8 cellular contexts compared by ENCODE assay signal in genomic region chr6:149834513-149835481, GRCh38. TPM values are rescaled to one million over a fixed set of nuclear protein-coding genes. Genes with fewer than 3 reads are reported as not detected.
DNase-seq lines count a peak whose midpoint lies in the region; ATAC-seq and FAIRE-seq lines count a peak whose summit lies in the region.

No MANE protein-coding gene starts in this region.

- FAIRE-seq in endometrium (lab: Jason Lieb, UNC) = peak; percentile 82

- H3K4me1 Mint-ChIP-seq in stimulated activated naive B cell treated with anti-CD40 and anti-IgM and Interleukin-4, amounts not matched to agents 10 μg/mL and 1 μg/mL and 100 μg/mL, for 72 hours = no peaks in the 10 kb centered on the region

- H3K27me3 Mint-ChIP-seq in stimulated activated naive B cell treated with anti-CD40 and anti-IgM and Interleukin-4, amounts not matched to agents 10 μg/mL and 1 μg/mL and 100 μg/mL, for 72 hours = peaks cover 4 to 11% of the 10 kb centered on the region in 2 donors

- peak; percentile 57 for DNase-seq in AG08395 (ENCODE audit: low spot score)
- peak; percentile 34 for DNase-seq in GM19238 (ENCODE audit: insufficient read length, low spot score)
- peak; percentile 6 for DNase-seq in NCI-H82 treated with DMSO at 0.1 percent for 48 hours (lab: John Stamatoyannopoulos, UW; ENCODE audit: unreplicated experiment)
- peak; percentile 15 to 72 (median 51) for DNase-seq in activated CD8-positive, alpha-beta memory T cell treated with anti-CD3 and anti-CD28 coated beads for 48 hours (ENCODE audit: low read depth in 2 of 3, low spot score in 2 of 3)
- peak; percentile 84 for DNase-seq in myocyte (ENCODE audit: low read depth)
- DNase-seq in stimulated activated naive B cell treated with anti-CD40 and anti-IgM and Interleukin-4, amounts not matched to agents 10 μg/mL and 1 μg/mL and 100 μg/mL, for 72 hours = peak; percentile 42

- ATAC-seq in stimulated activated naive B cell treated with anti-CD40 and anti-IgM and Interleukin-4, amounts not matched to agents 10 μg/mL and 1 μg/mL and 100 μg/mL, for 72 hours (replicated peaks) = peak; percentile 53 to 55
- ATAC-seq in GM18498 (IDR thresholded peaks at IDR 0.05; ENCODE audit: unreplicated experiment) = no peak

- H3K9me3 Mint-ChIP-seq in stimulated activated naive B cell treated with anti-CD40 and anti-IgM and Interleukin-4, amounts not matched to agents 10 μg/mL and 1 μg/mL and 100 μg/mL, for 72 hours = no peaks in the 10 kb centered on the region

- H3K36me3 Mint-ChIP-seq in stimulated activated naive B cell treated with anti-CD40 and anti-IgM and Interleukin-4, amounts not matched to agents 10 μg/mL and 1 μg/mL and 100 μg/mL, for 72 hours = no peaks in the 10 kb centered on the region

- H3K27ac Mint-ChIP-seq in stimulated activated naive B cell treated with anti-CD40 and anti-IgM and Interleukin-4, amounts not matched to agents 10 μg/mL and 1 μg/mL and 100 μg/mL, for 72 hours = no peak overlapping the region

- no peak overlapping the region for H3K4me3 Mint-ChIP-seq in stimulated activated naive B cell treated with anti-CD40 and anti-IgM and Interleukin-4, amounts not matched to agents 10 μg/mL and 1 μg/mL and 100 μg/mL, for 72 hours

RNA-seq across cellular contexts. Expression of gene LRP11, which starts 29.4 kb away (rescaled TPM):
- 53.2 and 62.7 TPM in 2 replicates for total RNA-seq in myocyte
- polyA plus RNA-seq in myocyte (2012) = 19.7 TPM

Comparison
In these comparisons a context has a peak if more than half of its experiments do, and no peak if none do; other contexts are left out.
1. DNase-seq: peak in every context shown above with its lines; median percentile 84 in myocyte; 57 in AG08395; 51 in activated CD8-positive, alpha-beta memory T cell treated with anti-CD3 and anti-CD28 coated beads for 48 hours; 42 in stimulated activated naive B cell treated with anti-CD40 and anti-IgM and Interleukin-4, amounts not matched to agents 10 μg/mL and 1 μg/mL and 100 μg/mL, for 72 hours; 34 in GM19238; 6 in NCI-H82 treated with DMSO at 0.1 percent for 48 hours.